In the genomic region with DNA sequence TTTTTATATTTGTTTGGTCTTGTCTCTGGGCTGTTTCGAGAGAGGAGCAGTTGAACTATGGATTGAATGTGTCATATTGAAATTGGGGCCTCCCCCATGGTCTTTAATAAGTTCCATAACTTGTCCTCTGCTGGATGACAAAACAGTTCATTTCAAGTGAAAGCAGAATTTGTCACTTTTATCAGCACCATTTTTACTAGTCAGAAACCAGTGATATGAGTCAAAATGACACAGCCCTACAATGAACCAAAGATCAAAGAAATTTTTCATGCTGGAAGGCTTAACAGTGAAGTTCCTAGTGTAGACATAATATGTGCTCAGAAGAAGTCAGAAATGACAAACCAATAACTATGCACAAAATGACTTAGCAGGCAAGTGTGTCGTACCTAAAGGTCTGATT, we compare ENCODE assay signal across 13 cellular contexts.
DNase-seq lines count a peak whose midpoint lies in the region; ATAC-seq and TF ChIP-seq lines count a peak whose summit lies in the region.
"Had no signal": no experiment of that assay in that cellular context is flagged by ENCODE, and none has a peak within 500 bp of the region (broad histone marks: within the 10 kb centered on the region; RNA-seq: fewer than 3 reads in every experiment).

No MANE protein-coding gene starts in this region.

- H2AFZ ChIP-seq in hepatocyte: no peak overlapping the region

- no peaks in the 10 kb centered on the region for H3K9me2 ChIP-seq in hepatocyte (replicated peaks; ENCODE audit: insufficient read depth)

- DNase-seq in DMS53 (lab: John Stamatoyannopoulos, UW) (peak; percentile 41), DMS53 treated with DMSO at 0.1 percent for 48 hours (lab: John Stamatoyannopoulos, UW; ENCODE audit: unreplicated experiment) (no peak), hepatocyte (ENCODE audit: low spot score) (no peak)
- DNase-seq in activated naive CD4-positive, alpha-beta T cell treated with anti-CD3 and anti-CD28 coated beads, Interleukin-2, amount 50 U/mL, for 72 hours (ENCODE audit: low spot score in 2 of 2): no peak
- no peak for DNase-seq in activated naive CD4-positive, alpha-beta T cell treated with anti-CD3 and anti-CD28 coated beads, Interleukin-2, amount 50 U/mL, for 16 hours
- DNase-seq: Caco-2; CD8-positive, alpha-beta memory T cell had no signal

- no peaks in the 10 kb centered on the region for H3K36me3 ChIP-seq in hepatocyte (replicated peaks; ENCODE audit: insufficient read depth, low read depth)
- H3K36me3 ChIP-seq: HAP-1 had no signal

- no peak overlapping the region for H3K4me2 ChIP-seq in hepatocyte

- H3K9me3 Mint-ChIP-seq in activated naive CD4-positive, alpha-beta T cell treated with anti-CD3 and anti-CD28 coated beads, Interleukin-2, amount 50 U/mL, for 72 hours: peaks cover 0 to 7% of the 10 kb centered on the region in 2 donors
- H3K9me3 Mint-ChIP-seq in activated T-helper 17 cell treated with anti-CD3 and anti-CD28 coated beads, Interleukin-2, amount 50 U/mL, for 72 hours: no peaks in the 10 kb centered on the region

- H3K4me3 ChIP-seq in hepatocyte: no peak overlapping the region
- H3K4me3 ChIP-seq: HAP-1 had no signal

- H3K9me3 ChIP-seq in hepatocyte (ENCODE audit: low read depth): no peaks in the 10 kb centered on the region
- H3K9me3 ChIP-seq: Caco-2, HAP-1 had no signal

- no peaks in the 10 kb centered on the region for H3K4me1 ChIP-seq in hepatocyte (ENCODE audit: insufficient read depth)
- H3K4me1 ChIP-seq: Caco-2, HAP-1 had no signal

- H3K27ac ChIP-seq in hepatocyte: no peak overlapping the region
- H3K27ac ChIP-seq: 22Rv1 had no signal

- no peak for TF ChIP-seq CTCF in hepatocyte (IDR thresholded peaks at IDR 0.05; ENCODE audit: poor library complexity)

- WGBS in hepatocyte (ENCODE audit: low lambda C conversion rate, missing lambda C conversion rate): 94% methylated on average over 2 of the region's 2 CpGs

- H4K20me1 ChIP-seq in hepatocyte (ENCODE audit: insufficient read depth, poor library complexity, severe bottlenecking): no peaks in the 10 kb centered on the region

- no peak overlapping the region for H3K4me3 Mint-ChIP-seq in activated T-helper 17 cell treated with anti-CD3 and anti-CD28 coated beads, Interleukin-2, amount 50 U/mL, for 72 hours
- H3K4me3 Mint-ChIP-seq: CD8-positive, alpha-beta memory T cell; IgD-negative memory B cell had no signal

- H3K27ac Mint-ChIP-seq in activated naive CD4-positive, alpha-beta T cell treated with anti-CD3 and anti-CD28 coated beads, Interleukin-2, amount 50 U/mL, for 72 hours: peak overlapping the region in 1 of 2 donors; percentile 19
- no peak overlapping the region for H3K27ac Mint-ChIP-seq in activated T-helper 17 cell treated with anti-CD3 and anti-CD28 coated beads, Interleukin-2, amount 50 U/mL, for 72 hours
- H3K27ac Mint-ChIP-seq: CD8-positive, alpha-beta memory T cell; IgD-negative memory B cell had no signal

- no peaks in the 10 kb centered on the region for H3K36me3 Mint-ChIP-seq in activated naive CD4-positive, alpha-beta T cell treated with anti-CD3 and anti-CD28 coated beads, Interleukin-2, amount 50 U/mL, for 72 hours
- H3K36me3 Mint-ChIP-seq in activated T-helper 17 cell treated with anti-CD3 and anti-CD28 coated beads, Interleukin-2, amount 50 U/mL, for 72 hours (ENCODE audit: low read depth): no peaks in the 10 kb centered on the region
- H3K36me3 Mint-ChIP-seq: CD8-positive, alpha-beta memory T cell; IgD-negative memory B cell had no signal

- H3K27me3 ChIP-seq in hepatocyte: no peaks in the 10 kb centered on the region

- H3K4me1 Mint-ChIP-seq in activated T-helper 17 cell treated with anti-CD3 and anti-CD28 coated beads, Interleukin-2, amount 50 U/mL, for 72 hours: no peaks in the 10 kb centered on the region
- H3K4me1 Mint-ChIP-seq: CD8-positive, alpha-beta memory T cell; IgD-negative memory B cell had no signal

- H3K79me2 ChIP-seq in hepatocyte: no peaks in the 10 kb centered on the region

- no peaks in the 10 kb centered on the region for H3K27me3 Mint-ChIP-seq in activated T-helper 17 cell treated with anti-CD3 and anti-CD28 coated beads, Interleukin-2, amount 50 U/mL, for 72 hours
- H3K27me3 Mint-ChIP-seq: CD8-positive, alpha-beta memory T cell; IgD-negative memory B cell had no signal

- peak; percentile 62 to 90 for ATAC-seq in activated naive CD4-positive, alpha-beta T cell treated with anti-CD3 and anti-CD28 coated beads, Interleukin-2, amount 50 U/mL, for 72 hours
- peak; percentile 34 for ATAC-seq in HG02870 (IDR thresholded peaks at IDR 0.05; ENCODE audit: unreplicated experiment)
- peak; percentile 44 for ATAC-seq in activated T-helper 17 cell treated with anti-CD3 and anti-CD28 coated beads, Interleukin-2, amount 50 U/mL, for 72 hours (replicated peaks)
- ATAC-seq in GM18867 (IDR thresholded peaks at IDR 0.05; ENCODE audit: unreplicated experiment): no peak
